ENCODE assay signal across 6 cellular contexts in genomic region chr15:40167374-40167773, GRCh38. TPM values are rescaled to one million over a fixed set of nuclear protein-coding genes. Genes with fewer than 3 reads are reported as not detected.
DNase-seq lines count a peak whose midpoint lies in the region; ATAC-seq and TF ChIP-seq lines count a peak whose summit lies in the region.
"Not testable (repeated sequence)": the region's sequence is repeated elsewhere in the genome, so short reads cannot be mapped to it uniquely, and the experiment has no call there.

No MANE protein-coding gene starts in this region.

- H3T11ph ChIP-seq in H9 (ENCODE audit: low read length): not testable (repeated sequence)

- peaks cover 49 to 82% (median 75%) of the 10 kb centered on the region in 3 experiments for H3K36me3 Mint-ChIP-seq in H9 (ENCODE audit: insufficient read depth in 1 of 3, low read depth in 3 of 3)
- peaks cover 73% of the 10 kb centered on the region for H3K36me3 Mint-ChIP-seq in WTC11
- peaks cover 60% of the 10 kb centered on the region for H3K36me3 Mint-ChIP-seq in activated T-helper 2 cell treated with anti-CD3 and anti-CD28 coated beads, Interferon-gamma antibody, Interleukin-2, Interleukin-4, amounts not matched to agents 10 μg/mL and 5 μg/mL and 100 μg/mL, durations not matched to agents 14 hours and 24 hours and 36 hours (ENCODE audit: low read depth)
- H3K36me3 Mint-ChIP-seq in memory B cell; stimulated activated memory B cell treated with anti-CD40 and anti-IgM and Interleukin-4, amounts not matched to agents 10 μg/mL and 1 μg/mL and 100 μg/mL, for 72 hours: not testable (repeated sequence)

- not testable (repeated sequence) for H2BK15ac ChIP-seq in H9 (ENCODE audit: low read depth, low read length)

- H4K8ac ChIP-seq in H9 (replicated peaks; ENCODE audit: insufficient read length, low read depth, low read length): not testable (repeated sequence)

- not testable (repeated sequence) for H4K20me1 ChIP-seq in H9 (ENCODE audit: control insufficient read depth, insufficient read depth, insufficient read length); SK-N-SH (ENCODE audit: insufficient read depth)

- not testable (repeated sequence) for H2BK12ac ChIP-seq in H9 (ENCODE audit: insufficient read length, low read depth, low read length)

- not testable (repeated sequence) for H3K4ac ChIP-seq in H9 (ENCODE audit: low read depth, low read length)

- POLR2A ChIA-PET in SK-N-SH (lab: Yijun Ruan, JAX): not testable (repeated sequence)
- POLR2A ChIA-PET in WTC11 (lab: Charles Lee): interaction anchor here (0.6 kb wide), 1 partner anchor 44 kb away, joined by 4 read pairs; no protein-coding TSS in a partner anchor

- H3K4me3 ChIP-seq in SK-N-SH (ENCODE audit: low read depth in 2 of 2, low read length in 1 of 2): not testable (repeated sequence)

- H2AK5ac ChIP-seq in H9 (ENCODE audit: insufficient read length, low read length): not testable (repeated sequence)

- not testable (repeated sequence) for H4K5ac ChIP-seq in H9 (ENCODE audit: insufficient read length, low read depth, low read length)

- TF ChIP-seq CTCF in H9 (conservative IDR thresholded peaks at IDR 0.05); SK-N-SH (IDR thresholded peaks at IDR 0.05); WTC11 (IDR thresholded peaks at IDR 0.05): not testable (repeated sequence)

- H3K4me1 ChIP-seq in H9 (ENCODE audit: insufficient read depth, low read length); SK-N-SH (ENCODE audit: control insufficient read depth in 1 of 2, insufficient read depth in 2 of 2, low read depth in 1 of 2, low read length in 1 of 2): not testable (repeated sequence)

- not testable (repeated sequence) for H3K4me2 ChIP-seq in H9 (ENCODE audit: insufficient read depth, insufficient read length, low read length); SK-N-SH

- peaks cover 23% of the 10 kb centered on the region for H3K79me2 ChIP-seq in H9 (ENCODE audit: insufficient read depth, low read length)
- peaks cover 68% of the 10 kb centered on the region for H3K79me2 ChIP-seq in SK-N-SH (ENCODE audit: insufficient read depth)

- H2BK120ac ChIP-seq in H9 (ENCODE audit: low read depth, low read length, poor library complexity, severe bottlenecking): not testable (repeated sequence)

- H2AFZ ChIP-seq in H9 (ENCODE audit: low read length): not testable (repeated sequence)
- 0 out of 2 replicates have a peak overlapping the region, but pooled peaks have one; percentile 24 for H2AFZ ChIP-seq in SK-N-SH (ENCODE audit: low read depth)

- not testable (repeated sequence) for H3K9me2 ChIP-seq in SK-N-SH

- H3K36me3 ChIP-seq in SK-N-SH (replicated peaks in 1 of 2; ENCODE audit: control insufficient read depth in 1 of 2, insufficient read depth in 2 of 2, low read length in 1 of 2): peaks cover 19 to 35% of the 10 kb centered on the region in 2 experiments

- not testable (repeated sequence) for H3K9me3 Mint-ChIP-seq in H9; WTC11; activated T-helper 2 cell treated with anti-CD3 and anti-CD28 coated beads, Interferon-gamma antibody, Interleukin-2, Interleukin-4, amounts not matched to agents 10 μg/mL and 5 μg/mL and 100 μg/mL, durations not matched to agents 14 hours and 24 hours and 36 hours; memory B cell; stimulated activated memory B cell treated with anti-CD40 and anti-IgM and Interleukin-4, amounts not matched to agents 10 μg/mL and 1 μg/mL and 100 μg/mL, for 72 hours

- H4K91ac ChIP-seq in H9 (ENCODE audit: insufficient read length, low read depth, low read length): not testable (repeated sequence)

- not testable (repeated sequence) for H3K27me3 ChIP-seq in H9 (ENCODE audit: insufficient read depth, low read length); SK-N-SH (ENCODE audit: insufficient read depth)

- not testable (repeated sequence) for TF ChIP-seq RAD21 in SK-N-SH (IDR thresholded peaks at IDR 0.05; ENCODE audit: low read length)

- H3K56ac ChIP-seq in H9 (ENCODE audit: insufficient read length, low read depth, low read length): not testable (repeated sequence)

- H3K9me3 ChIP-seq in H9 (ENCODE audit: control insufficient read depth, low read depth, low read length); SK-N-SH: not testable (repeated sequence)

- not testable (repeated sequence) for H3K79me1 ChIP-seq in H9 (ENCODE audit: insufficient read depth, low read depth, low read length, poor library complexity, severe bottlenecking)

- H3K27ac ChIP-seq in H9 (ENCODE audit: insufficient read length, low read depth, low read length); SK-N-SH (ENCODE audit: low read depth in 2 of 2, low read length in 1 of 2): not testable (repeated sequence)

- not testable (repeated sequence) for DNase-seq in H9; SK-N-SH; WTC11 (ENCODE audit: low spot score); activated T-helper 2 cell treated with anti-CD3 and anti-CD28 coated beads, Interferon-gamma antibody, Interleukin-2, Interleukin-4, amounts not matched to agents 10 μg/mL and 5 μg/mL and 100 μg/mL, durations not matched to agents 14 hours and 24 hours and 36 hours (ENCODE audit: low spot score); memory B cell (ENCODE audit: low spot score in 2 of 2)

- H3K9ac ChIP-seq in H9 (ENCODE audit: extremely low read depth, insufficient read length, low read length); SK-N-SH: not testable (repeated sequence)

- H2BK5ac ChIP-seq in H9 (ENCODE audit: insufficient read length, low read length): not testable (repeated sequence)

- not testable (repeated sequence) for ATAC-seq in WTC11; memory B cell (ENCODE audit: low read depth); stimulated activated memory B cell treated with anti-CD40 and anti-IgM and Interleukin-4, amounts not matched to agents 10 μg/mL and 1 μg/mL and 100 μg/mL, for 72 hours

- not testable (repeated sequence) for TF ChIP-seq EP300 in SK-N-SH (IDR thresholded peaks at IDR 0.05; ENCODE audit: borderline replicate concordance in 1 of 2, low read depth in 1 of 2, low read length in 1 of 2)

- not testable (repeated sequence) for H3K23ac ChIP-seq in H9 (ENCODE audit: insufficient read length, low read depth, low read length)

- not testable (repeated sequence) for H2BK20ac ChIP-seq in H9 (ENCODE audit: low read depth, low read length, poor library complexity, severe bottlenecking)

- H3F3A ChIP-seq in SK-N-SH (replicated peaks; ENCODE audit: insufficient read depth): not testable (repeated sequence)

- H3K14ac ChIP-seq in H9 (ENCODE audit: insufficient read depth, low read length): not testable (repeated sequence)

- not testable (repeated sequence) for H3K23me2 ChIP-seq in H9 (ENCODE audit: insufficient read length, low read depth, low read length, poor library complexity, severe bottlenecking)

- H3K4me1 Mint-ChIP-seq in H9, WTC11, memory B cell: not testable (repeated sequence)
- peaks cover 23% of the 10 kb centered on the region for H3K4me1 Mint-ChIP-seq in activated T-helper 2 cell treated with anti-CD3 and anti-CD28 coated beads, Interferon-gamma antibody, Interleukin-2, Interleukin-4, amounts not matched to agents 10 μg/mL and 5 μg/mL and 100 μg/mL, durations not matched to agents 14 hours and 24 hours and 36 hours (ENCODE audit: low read depth)
- H3K4me1 Mint-ChIP-seq in stimulated activated memory B cell treated with anti-CD40 and anti-IgM and Interleukin-4, amounts not matched to agents 10 μg/mL and 1 μg/mL and 100 μg/mL, for 72 hours: peaks cover 22% of the 10 kb centered on the region

- not testable (repeated sequence) for H3K4me3 Mint-ChIP-seq in H9; WTC11; activated T-helper 2 cell treated with anti-CD3 and anti-CD28 coated beads, Interferon-gamma antibody, Interleukin-2, Interleukin-4, amounts not matched to agents 10 μg/mL and 5 μg/mL and 100 μg/mL, durations not matched to agents 14 hours and 24 hours and 36 hours (ENCODE audit: low read depth)
- H3K4me3 Mint-ChIP-seq in memory B cell: peak overlapping the region; percentile 32
- peak overlapping the region; percentile 26 for H3K4me3 Mint-ChIP-seq in stimulated activated memory B cell treated with anti-CD40 and anti-IgM and Interleukin-4, amounts not matched to agents 10 μg/mL and 1 μg/mL and 100 μg/mL, for 72 hours

- not testable (repeated sequence) for H3K27me3 Mint-ChIP-seq in H9 (ENCODE audit: low read depth); WTC11 (ENCODE audit: low read depth); activated T-helper 2 cell treated with anti-CD3 and anti-CD28 coated beads, Interferon-gamma antibody, Interleukin-2, Interleukin-4, amounts not matched to agents 10 μg/mL and 5 μg/mL and 100 μg/mL, durations not matched to agents 14 hours and 24 hours and 36 hours (ENCODE audit: low read depth); memory B cell; stimulated activated memory B cell treated with anti-CD40 and anti-IgM and Interleukin-4, amounts not matched to agents 10 μg/mL and 1 μg/mL and 100 μg/mL, for 72 hours

- WGBS in H9 (ENCODE audit: extremely low coverage, insufficient read length, low lambda C conversion rate): no CpG with 5 or more reads among the region's 10 CpGs
- over 99% methylated on average over 10 of the region's 10 CpGs for WGBS in SK-N-SH (ENCODE audit: low lambda C conversion rate)

- H3K18ac ChIP-seq in H9 (ENCODE audit: insufficient read length, low read depth, low read length): not testable (repeated sequence)

- intact Hi-C loops in activated T-helper 2 cell treated with anti-CD3 and anti-CD28 coated beads, Interferon-gamma antibody, Interleukin-2, Interleukin-4, amounts not matched to agents 10 μg/mL and 5 μg/mL and 100 μg/mL, durations not matched to agents 14 hours and 24 hours and 36 hours (cut with micrococcal nuclease): not testable (repeated sequence)

- CTCF ChIA-PET in SK-N-SH (lab: Yijun Ruan, JAX); WTC11 (lab: Charles Lee): not testable (repeated sequence)

- peak overlapping the region in 2 of 3 experiments; percentile 30 to 82; a peak in 3 of 7 replicates for H3K27ac Mint-ChIP-seq in H9
- H3K27ac Mint-ChIP-seq in WTC11: peak overlapping the region; percentile 16; the same call in 1 of the 2 replicates
- H3K27ac Mint-ChIP-seq in activated T-helper 2 cell treated with anti-CD3 and anti-CD28 coated beads, Interferon-gamma antibody, Interleukin-2, Interleukin-4, amounts not matched to agents 10 μg/mL and 5 μg/mL and 100 μg/mL, durations not matched to agents 14 hours and 24 hours and 36 hours: peak overlapping the region; percentile 36
- H3K27ac Mint-ChIP-seq in memory B cell: peak overlapping the region; percentile 4
- H3K27ac Mint-ChIP-seq in stimulated activated memory B cell treated with anti-CD40 and anti-IgM and Interleukin-4, amounts not matched to agents 10 μg/mL and 1 μg/mL and 100 μg/mL, for 72 hours: not testable (repeated sequence)

RNA-seq across cellular contexts. Expression of gene BUB1B, which starts 6.5 kb away (rescaled TPM):
- 83.2 and 86.5 TPM in 2 replicates for total RNA-seq in H9 (2021)
- polyA plus RNA-seq in SK-N-SH (2012; rRNA removed): 12.6 and 13.8 TPM in 2 replicates
- polyA plus RNA-seq in SK-N-SH (2012; cell fraction: cytosol; rRNA removed): 10.8 and 12.4 TPM in 2 replicates
- 17.3 and 38.5 TPM in 2 replicates for polyA plus RNA-seq in SK-N-SH (2012; cell fraction: nucleus; rRNA removed)
- total RNA-seq in WTC11 (2021): 148 to 192 TPM (median 156 TPM) in 3 replicates
- total RNA-seq in activated T-helper 2 cell treated with anti-CD3 and anti-CD28 coated beads, Interferon-gamma antibody, Interleukin-2, Interleukin-4, amounts not matched to agents 10 μg/mL and 5 μg/mL and 100 μg/mL, durations not matched to agents 14 hours and 24 hours and 36 hours: 70.7 and 73.1 TPM in 2 replicates

RNA-seq across cellular contexts. Expression of gene BMF, which starts 58.7 kb away (rescaled TPM):
- total RNA-seq in H9 (2021): 13.2 and 15.0 TPM in 2 replicates
- 0.72 and 1.0 TPM in 2 replicates for polyA plus RNA-seq in SK-N-SH (2012; rRNA removed)
- 0.58 and 0.64 TPM in 2 replicates for polyA plus RNA-seq in SK-N-SH (2012; cell fraction: cytosol; rRNA removed)
- 2.2 and 2.5 TPM in 2 replicates for polyA plus RNA-seq in SK-N-SH (2012; cell fraction: nucleus; rRNA removed)
- 32.9 to 36.9 TPM (median 36.6 TPM) in 3 replicates for total RNA-seq in WTC11 (2021)
- 16.1 and 17.9 TPM in 2 replicates for total RNA-seq in activated T-helper 2 cell treated with anti-CD3 and anti-CD28 coated beads, Interferon-gamma antibody, Interleukin-2, Interleukin-4, amounts not matched to agents 10 μg/mL and 5 μg/mL and 100 μg/mL, durations not matched to agents 14 hours and 24 hours and 36 hours
